Comparison of ENCODE assay signal across 8 cellular contexts in genomic region chr16:82139286-82139571, GRCh38. TPM values are rescaled to one million over a fixed set of nuclear protein-coding genes. Genes with fewer than 3 reads are reported as not detected.
DNase-seq lines count a peak whose midpoint lies in the region; ATAC-seq, FAIRE-seq and TF ChIP-seq lines count a peak whose summit lies in the region.
"Not testable (repeated sequence)": the region's sequence is repeated elsewhere in the genome, so short reads cannot be mapped to it uniquely, and the experiment has no call there.

No MANE protein-coding gene starts in this region.

- H3K27me3 ChIP-seq in Loucy (ENCODE audit: insufficient read depth, low read length, poor library complexity, severe bottlenecking); foreskin keratinocyte; HepG2 (ENCODE audit: control insufficient read depth in 1 of 2, insufficient read depth in 2 of 2, low read length in 2 of 2): not testable (repeated sequence)

- POLR2A ChIA-PET in activated CD4-positive, alpha-beta T cell treated with anti-CD3 and anti-CD28 coated beads, Interleukin-2, amount 10 ng/mL, durations not matched to agents 7 days and 5 days (lab: Charles Lee); activated naive CD8-positive, alpha-beta T cell treated with anti-CD3 and anti-CD28 coated beads, Interleukin-2, amount 10 ng/mL, durations not matched to agents 7 days and 5 days (lab: Charles Lee); HepG2 (lab: Yijun Ruan, JAX): not testable (repeated sequence)

- not testable (repeated sequence) for ATAC-seq in activated naive CD8-positive, alpha-beta T cell treated with anti-CD3 and anti-CD28 coated beads, Interleukin-2, amount 10 ng/mL, durations not matched to agents 7 days and 5 days (ENCODE audit: low read depth); HepG2; natural killer cell treated with Interleukin-12 subunit alpha and Interleukin-12 subunit beta and Interleukin-15 and Interleukin-18, amount 100 ng/mL, for 72 hours; stimulated activated memory B cell treated with anti-CD40 and anti-IgM and Interleukin-4, amounts not matched to agents 10 μg/mL and 1 μg/mL and 100 μg/mL, for 72 hours
- ATAC-seq in foreskin keratinocyte, result peak; percentile 11

- peaks cover 10% of the 10 kb centered on the region for H3K4me1 Mint-ChIP-seq in Calu3 (ENCODE audit: low read depth, unreplicated experiment)
- peaks cover 14% of the 10 kb centered on the region for H3K4me1 Mint-ChIP-seq in activated CD4-positive, alpha-beta T cell treated with anti-CD3 and anti-CD28 coated beads, Interleukin-2, amount 10 ng/mL, durations not matched to agents 7 days and 5 days
- not testable (repeated sequence) for H3K4me1 Mint-ChIP-seq in activated naive CD8-positive, alpha-beta T cell treated with anti-CD3 and anti-CD28 coated beads, Interleukin-2, amount 10 ng/mL, durations not matched to agents 7 days and 5 days; natural killer cell treated with Interleukin-12 subunit alpha and Interleukin-12 subunit beta and Interleukin-15 and Interleukin-18, amount 100 ng/mL, for 72 hours (ENCODE audit: low read depth in 2 of 2); stimulated activated memory B cell treated with anti-CD40 and anti-IgM and Interleukin-4, amounts not matched to agents 10 μg/mL and 1 μg/mL and 100 μg/mL, for 72 hours

- 97% methylated on average over 19 of the region's 19 CpGs for WGBS in HepG2 (ENCODE audit: low lambda C conversion rate)

- not testable (repeated sequence) for H3K9me3 Mint-ChIP-seq in Calu3 (ENCODE audit: low read depth, unreplicated experiment); activated CD4-positive, alpha-beta T cell treated with anti-CD3 and anti-CD28 coated beads, Interleukin-2, amount 10 ng/mL, durations not matched to agents 7 days and 5 days; activated naive CD8-positive, alpha-beta T cell treated with anti-CD3 and anti-CD28 coated beads, Interleukin-2, amount 10 ng/mL, durations not matched to agents 7 days and 5 days; natural killer cell treated with Interleukin-12 subunit alpha and Interleukin-12 subunit beta and Interleukin-15 and Interleukin-18, amount 100 ng/mL, for 72 hours; stimulated activated memory B cell treated with anti-CD40 and anti-IgM and Interleukin-4, amounts not matched to agents 10 μg/mL and 1 μg/mL and 100 μg/mL, for 72 hours

- TF ChIP-seq EP300 in HepG2 (IDR thresholded peaks at IDR 0.05; ENCODE audit: low read depth in 2 of 2, low read length in 2 of 2); HepG2 (CRISPR knock-in tag; IDR thresholded peaks at IDR 0.05; ENCODE audit: borderline replicate concordance): not testable (repeated sequence)

- peaks cover 33% of the 10 kb centered on the region for H3K79me2 ChIP-seq in Loucy (ENCODE audit: insufficient read depth, low read length)
- H3K79me2 ChIP-seq in HepG2 (ENCODE audit: insufficient read depth, low read length), result not testable (repeated sequence)

- H3K4me3 Mint-ChIP-seq in Calu3 (ENCODE audit: low read depth, unreplicated experiment), result peak overlapping the region; percentile 68
- peak overlapping the region; percentile 8 for H3K4me3 Mint-ChIP-seq in activated CD4-positive, alpha-beta T cell treated with anti-CD3 and anti-CD28 coated beads, Interleukin-2, amount 10 ng/mL, durations not matched to agents 7 days and 5 days
- peak overlapping the region; percentile 59 for H3K4me3 Mint-ChIP-seq in activated naive CD8-positive, alpha-beta T cell treated with anti-CD3 and anti-CD28 coated beads, Interleukin-2, amount 10 ng/mL, durations not matched to agents 7 days and 5 days
- peak overlapping the region; percentile 47 for H3K4me3 Mint-ChIP-seq in natural killer cell treated with Interleukin-12 subunit alpha and Interleukin-12 subunit beta and Interleukin-15 and Interleukin-18, amount 100 ng/mL, for 72 hours
- peak overlapping the region; percentile 38 for H3K4me3 Mint-ChIP-seq in stimulated activated memory B cell treated with anti-CD40 and anti-IgM and Interleukin-4, amounts not matched to agents 10 μg/mL and 1 μg/mL and 100 μg/mL, for 72 hours

- CTCF ChIA-PET in Calu3 (lab: Charles Lee), result interaction anchor here (1.1 to 1.5 kb wide), 2 partner anchors 31 to 91 kb away, joined by 3 to 4 read pairs; partner anchors contain the start of gene MPHOSPH6
- CTCF ChIA-PET in activated CD4-positive, alpha-beta T cell treated with anti-CD3 and anti-CD28 coated beads, Interleukin-2, amount 10 ng/mL, durations not matched to agents 7 days and 5 days (lab: Charles Lee); HepG2 (lab: Yijun Ruan, JAX; ENCODE audit: low intra/inter-chr PET ratio, low total read pairs): not testable (repeated sequence)

- BruUV-seq in Calu3 (replicated peaks; lab: Mats Ljungman, UMichigan); HepG2 (replicated peaks; lab: Mats Ljungman, UMichigan): not testable (repeated sequence)

- in situ Hi-C loops in HepG2 (cut with HindIII; ENCODE audit: extremely low pct_ligation_motif_present, low pct_unique_long_range_greater_than_20kb), result not testable (repeated sequence)

- TF ChIP-seq CTCF in Calu3 (IDR thresholded peaks at IDR 0.05; ENCODE audit: unreplicated experiment); Loucy (conservative IDR thresholded peaks at IDR 0.05; ENCODE audit: low read length); HepG2 (CRISPR knock-in tag; IDR thresholded peaks at IDR 0.05): not testable (repeated sequence)
- TF ChIP-seq CTCF in foreskin keratinocyte (conservative IDR thresholded peaks at IDR 0.05), result peak; percentile 6

- peak overlapping the region; percentile 39 for H3K27ac Mint-ChIP-seq in Calu3 (ENCODE audit: unreplicated experiment)
- peak overlapping the region; percentile 60 for H3K27ac Mint-ChIP-seq in activated CD4-positive, alpha-beta T cell treated with anti-CD3 and anti-CD28 coated beads, Interleukin-2, amount 10 ng/mL, durations not matched to agents 7 days and 5 days
- peak overlapping the region; percentile 64 for H3K27ac Mint-ChIP-seq in activated naive CD8-positive, alpha-beta T cell treated with anti-CD3 and anti-CD28 coated beads, Interleukin-2, amount 10 ng/mL, durations not matched to agents 7 days and 5 days
- H3K27ac Mint-ChIP-seq in natural killer cell treated with Interleukin-12 subunit alpha and Interleukin-12 subunit beta and Interleukin-15 and Interleukin-18, amount 100 ng/mL, for 72 hours; stimulated activated memory B cell treated with anti-CD40 and anti-IgM and Interleukin-4, amounts not matched to agents 10 μg/mL and 1 μg/mL and 100 μg/mL, for 72 hours: not testable (repeated sequence)

- intact Hi-C loops in Calu3 (cut with micrococcal nuclease; ENCODE audit: unreplicated experiment); HepG2 (cut with micrococcal nuclease; ENCODE audit: unreplicated experiment): not testable (repeated sequence)

- TF ChIP-seq POLR2A in HepG2 (IDR thresholded peaks at IDR 0.05; ENCODE audit: insufficient read depth in 1 of 2, low read depth in 2 of 2, low read length in 2 of 2), result not testable (repeated sequence)

- not testable (repeated sequence) for H3K9me2 ChIP-seq in Loucy (replicated peaks; ENCODE audit: low read depth, low read length)

- not testable (repeated sequence) for H3K36me3 Mint-ChIP-seq in Calu3 (ENCODE audit: insufficient read depth, unreplicated experiment)
- peaks cover 23% of the 10 kb centered on the region for H3K36me3 Mint-ChIP-seq in activated CD4-positive, alpha-beta T cell treated with anti-CD3 and anti-CD28 coated beads, Interleukin-2, amount 10 ng/mL, durations not matched to agents 7 days and 5 days (ENCODE audit: low read depth)
- H3K36me3 Mint-ChIP-seq in activated naive CD8-positive, alpha-beta T cell treated with anti-CD3 and anti-CD28 coated beads, Interleukin-2, amount 10 ng/mL, durations not matched to agents 7 days and 5 days, result peaks cover 20% of the 10 kb centered on the region
- H3K36me3 Mint-ChIP-seq in natural killer cell treated with Interleukin-12 subunit alpha and Interleukin-12 subunit beta and Interleukin-15 and Interleukin-18, amount 100 ng/mL, for 72 hours, result peaks cover 10% of the 10 kb centered on the region
- peaks cover 38% of the 10 kb centered on the region for H3K36me3 Mint-ChIP-seq in stimulated activated memory B cell treated with anti-CD40 and anti-IgM and Interleukin-4, amounts not matched to agents 10 μg/mL and 1 μg/mL and 100 μg/mL, for 72 hours

- H2AFZ ChIP-seq in Loucy (ENCODE audit: low read length); HepG2 (ENCODE audit: low read length): not testable (repeated sequence)

- not testable (repeated sequence) for DNase-seq in Calu3; activated CD4-positive, alpha-beta T cell treated with anti-CD3 and anti-CD28 coated beads, Interleukin-2, amount 10 ng/mL, durations not matched to agents 7 days and 5 days; activated naive CD8-positive, alpha-beta T cell treated with anti-CD3 and anti-CD28 coated beads, Interleukin-2, amount 10 ng/mL, durations not matched to agents 7 days and 5 days; HepG2 (ENCODE audit: low spot score); natural killer cell treated with Interleukin-12 subunit alpha and Interleukin-12 subunit beta and Interleukin-15 and Interleukin-18, amount 100 ng/mL, for 72 hours (ENCODE audit: low spot score)
- peak in 1 of 2 donors; percentile 18 for DNase-seq in foreskin keratinocyte

- H3F3A ChIP-seq in Loucy (ENCODE audit: low read depth), result not testable (repeated sequence)

- peaks cover 44% of the 10 kb centered on the region for H3K4me1 ChIP-seq in Loucy (ENCODE audit: insufficient read depth, low read length, poor library complexity, severe bottlenecking)
- not testable (repeated sequence) for H3K4me1 ChIP-seq in foreskin keratinocyte
- peaks cover 36% of the 10 kb centered on the region for H3K4me1 ChIP-seq in HepG2 (ENCODE audit: insufficient read depth, low read length)

- not testable (repeated sequence) for H3K9me3 ChIP-seq in Loucy (ENCODE audit: insufficient read depth, low read depth, low read length); HepG2 (ENCODE audit: low read length)

- H3K9ac ChIP-seq in Loucy (ENCODE audit: low read depth, low read length, poor library complexity, severe bottlenecking), result peak overlapping the region; percentile 81
- H3K9ac ChIP-seq in HepG2 (ENCODE audit: insufficient read depth, low read depth, low read length), result not testable (repeated sequence)

- not testable (repeated sequence) for H3K27me3 Mint-ChIP-seq in Calu3 (ENCODE audit: unreplicated experiment); activated CD4-positive, alpha-beta T cell treated with anti-CD3 and anti-CD28 coated beads, Interleukin-2, amount 10 ng/mL, durations not matched to agents 7 days and 5 days; activated naive CD8-positive, alpha-beta T cell treated with anti-CD3 and anti-CD28 coated beads, Interleukin-2, amount 10 ng/mL, durations not matched to agents 7 days and 5 days; natural killer cell treated with Interleukin-12 subunit alpha and Interleukin-12 subunit beta and Interleukin-15 and Interleukin-18, amount 100 ng/mL, for 72 hours; stimulated activated memory B cell treated with anti-CD40 and anti-IgM and Interleukin-4, amounts not matched to agents 10 μg/mL and 1 μg/mL and 100 μg/mL, for 72 hours

- H3K4me3 ChIP-seq in Loucy (ENCODE audit: low read length, poor library complexity, severe bottlenecking), result peak overlapping the region; percentile 81
- H3K4me3 ChIP-seq in HepG2 (replicated peaks in 1 of 3; ENCODE audit: insufficient read depth in 1 of 3, low read depth in 2 of 3, low read length in 3 of 3), result not testable (repeated sequence)

- not testable (repeated sequence) for H4K20me1 ChIP-seq in Loucy (ENCODE audit: insufficient read depth, low read length, poor library complexity, severe bottlenecking); HepG2 (ENCODE audit: insufficient read depth, low read length)

- TF ChIP-seq RAD21 in HepG2 (CRISPR knock-in tag; IDR thresholded peaks at IDR 0.05), result not testable (repeated sequence)

- H3K36me3 ChIP-seq in Loucy (ENCODE audit: insufficient read depth, low read length); HepG2 (replicated peaks in 1 of 2; ENCODE audit: control insufficient read depth in 1 of 2, insufficient read depth in 2 of 2, low read length in 2 of 2): not testable (repeated sequence)

- peak overlapping the region; percentile 76 for H3K27ac ChIP-seq in foreskin keratinocyte
- H3K27ac ChIP-seq in HepG2 (ENCODE audit: extremely low read length, insufficient read depth, low read length), result not testable (repeated sequence)

- peak overlapping the region; percentile 80 for H3K4me2 ChIP-seq in Loucy (ENCODE audit: low read depth, low read length, poor library complexity, severe bottlenecking)
- not testable (repeated sequence) for H3K4me2 ChIP-seq in HepG2 (ENCODE audit: low read depth, low read length)

- FAIRE-seq in HepG2 (lab: Jason Lieb, UNC), result not testable (repeated sequence)

RNA-seq across cellular contexts. Expression of gene MPHOSPH6, which starts 30.8 kb away (rescaled TPM):
- total RNA-seq in Calu3 (2022) (40.4 and 42.7 TPM in 2 replicates), foreskin keratinocyte (63.9 and 70.8 TPM in 2 replicates), HepG2 (2016; rRNA removed; fragmentation: Illumina TruSeq; extraction: Trizol) (76.4 and 96.7 TPM in 2 replicates)
- total RNA-seq in activated CD4-positive, alpha-beta T cell treated with anti-CD3 and anti-CD28 coated beads, Interleukin-2, amount 10 ng/mL, durations not matched to agents 7 days and 5 days, result 10 to 100 TPM; 36.7 to 39.0 TPM
- total RNA-seq in activated naive CD8-positive, alpha-beta T cell treated with anti-CD3 and anti-CD28 coated beads, Interleukin-2, amount 10 ng/mL, durations not matched to agents 7 days and 5 days, result 10 to 100 TPM; 25.0 to 25.6 TPM
- polyA plus RNA-seq in foreskin keratinocyte (73.3 and 83.9 TPM in 2 replicates), HepG2 (2011; rRNA removed) (16.5 and 28.4 TPM in 2 replicates)
- 20.4 and 20.5 TPM in 2 replicates for total RNA-seq in HepG2 (2016; cell fraction: cytosol; rRNA removed; fragmentation: Illumina TruSeq; extraction: Trizol; ENCODE audit: low read depth)
- total RNA-seq in HepG2 (2016; cell fraction: insoluble cytoplasmic fraction; rRNA removed; fragmentation: Illumina TruSeq; extraction: Trizol), result 74.6 and 97.7 TPM in 2 replicates
- total RNA-seq in HepG2 (2016; cell fraction: membrane; rRNA removed; fragmentation: Illumina TruSeq; extraction: Trizol), result 27.4 and 30.3 TPM in 2 replicates
- total RNA-seq in HepG2 (2016; cell fraction: nucleus; rRNA removed; fragmentation: Illumina TruSeq; extraction: Trizol), result 74.3 and 90.0 TPM in 2 replicates
- polyA plus RNA-seq in HepG2 (2011; cell fraction: cytosol; rRNA removed), result 8.3 and 14.2 TPM in 2 replicates
- polyA plus RNA-seq in HepG2 (2011; cell fraction: nucleus; rRNA removed), result 15.0 and 24.4 TPM in 2 replicates
- polyA plus RNA-seq in HepG2 (2012), result 28.5 and 32.4 TPM in 2 replicates
- polyA plus RNA-seq in HepG2 (2016; cell fraction: cytosol; fragmentation: Illumina TruSeq; extraction: Trizol; ENCODE audit: low read depth), result 16.9 and 21.1 TPM in 2 replicates
- 137 and 158 TPM in 2 replicates for polyA plus RNA-seq in HepG2 (2016; cell fraction: insoluble cytoplasmic fraction; fragmentation: Illumina TruSeq; extraction: Trizol; ENCODE audit: low read depth)
- 27.4 and 29.7 TPM in 2 replicates for polyA plus RNA-seq in HepG2 (2016; cell fraction: membrane; fragmentation: Illumina TruSeq; extraction: Trizol; ENCODE audit: low read depth)
- polyA plus RNA-seq in HepG2 (2016; cell fraction: nucleus; fragmentation: Illumina TruSeq; extraction: Trizol; ENCODE audit: insufficient read depth, low read depth), result 113 and 119 TPM in 2 replicates
- polyA minus RNA-seq in HepG2 (2011; rRNA and poly(A)+ RNA removed; ENCODE audit: low replicate concordance), result 2.7 and 3.5 TPM in 2 replicates
- polyA minus RNA-seq in HepG2 (2011; cell fraction: cytosol; rRNA and poly(A)+ RNA removed), result 8.9 and 10.0 TPM in 2 replicates
- polyA minus RNA-seq in HepG2 (2011; cell fraction: nucleus; rRNA and poly(A)+ RNA removed), result 62.7 and 63.1 TPM in 2 replicates
- 10 to 100 TPM; 38.2 to 44.5 TPM for total RNA-seq in natural killer cell treated with Interleukin-12 subunit alpha and Interleukin-12 subunit beta and Interleukin-15 and Interleukin-18, amount 100 ng/mL, for 72 hours

Comparison
In these comparisons a context has a peak if more than half of its experiments do, and no peak if none do; other contexts are left out.
1. H3K4me3 Mint-ChIP-seq: peak in every context shown above with its lines; median percentile 68 in Calu3; 59 in activated naive CD8-positive, alpha-beta T cell treated with anti-CD3 and anti-CD28 coated beads, Interleukin-2, amount 10 ng/mL, durations not matched to agents 7 days and 5 days; 47 in natural killer cell treated with Interleukin-12 subunit alpha and Interleukin-12 subunit beta and Interleukin-15 and Interleukin-18, amount 100 ng/mL, for 72 hours; 38 in stimulated activated memory B cell treated with anti-CD40 and anti-IgM and Interleukin-4, amounts not matched to agents 10 μg/mL and 1 μg/mL and 100 μg/mL, for 72 hours; 8 in activated CD4-positive, alpha-beta T cell treated with anti-CD3 and anti-CD28 coated beads, Interleukin-2, amount 10 ng/mL, durations not matched to agents 7 days and 5 days.